Comparison of ENCODE assay signal across 8 cellular contexts in the genomic region with DNA sequence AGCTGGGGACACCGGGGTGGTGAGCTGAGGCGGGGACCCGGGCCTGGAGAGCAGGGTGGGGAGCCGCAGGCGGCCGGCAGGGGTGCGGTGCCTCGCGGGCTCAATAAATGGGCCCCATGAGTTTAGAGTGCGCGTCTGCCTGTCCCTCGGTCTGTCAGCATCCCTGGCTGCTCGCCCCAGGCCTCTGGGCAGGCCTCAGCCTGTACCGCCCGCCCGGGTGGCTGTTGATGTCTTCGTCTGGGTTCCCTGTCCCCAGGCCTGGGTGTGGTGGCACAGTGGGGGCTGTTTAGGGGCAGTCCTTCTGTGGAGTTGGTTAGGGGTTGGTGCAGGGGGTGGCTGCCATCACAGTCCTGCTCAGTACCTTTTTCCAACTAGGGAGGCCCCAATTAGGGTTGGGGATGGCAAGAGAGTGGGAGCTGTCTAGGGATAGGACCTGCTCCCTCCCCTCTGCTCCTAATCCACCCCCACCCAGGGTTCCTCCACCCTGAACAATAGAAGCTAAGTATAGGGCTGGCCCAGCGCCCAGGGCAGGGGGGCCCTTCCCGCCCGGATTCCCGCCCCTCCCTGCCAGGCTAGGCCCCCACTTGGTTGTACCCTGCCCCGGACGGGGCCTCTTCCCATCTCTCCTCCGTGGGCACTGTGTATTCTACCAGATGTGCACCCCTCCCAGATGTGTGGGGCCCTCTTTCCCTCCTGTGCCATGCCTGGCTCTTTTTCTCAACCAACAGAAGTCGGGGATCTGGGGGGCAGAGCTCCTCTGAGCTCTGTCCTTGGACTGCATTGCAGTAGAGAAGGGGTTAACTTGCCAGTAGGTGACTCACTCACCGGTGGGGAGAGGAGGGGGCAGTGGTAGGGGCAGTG. TPM values are rescaled to one million over a fixed set of nuclear protein-coding genes. Genes with fewer than 3 reads are reported as not detected.
DNase-seq lines count a peak whose midpoint lies in the region; ATAC-seq and TF ChIP-seq lines count a peak whose summit lies in the region.

No MANE protein-coding gene starts in this region.

- peaks cover 10 to 17% of the 10 kb centered on the region in 2 donors for H3K36me3 Mint-ChIP-seq in CD14-positive monocyte
- H3K36me3 Mint-ChIP-seq in endodermal cell (ENCODE audit: low read depth) = peaks cover 5% of the 10 kb centered on the region
- H3K36me3 Mint-ChIP-seq in type B pancreatic cell = no peaks in the 10 kb centered on the region

- peaks cover 42% of the 10 kb centered on the region for H3K4me1 Mint-ChIP-seq in CD14-positive monocyte
- peaks cover 38% of the 10 kb centered on the region for H3K4me1 Mint-ChIP-seq in endodermal cell
- H3K4me1 Mint-ChIP-seq in type B pancreatic cell (ENCODE audit: unreplicated experiment) = peaks cover 31% of the 10 kb centered on the region

- peak overlapping the region; percentile 67 for H3K4me3 ChIP-seq in endodermal cell (ENCODE audit: low read length)
- peak overlapping the region; percentile 70 for H3K4me3 ChIP-seq in mesodermal cell (ENCODE audit: extremely low read depth, insufficient read depth, low read length, poor library complexity, severe bottlenecking)

- H3K4me3 Mint-ChIP-seq in CD14-positive monocyte (peak overlapping the region; percentile 64 to 78), endodermal cell (no peak overlapping the region), type B pancreatic cell (peak overlapping the region; percentile 87)

- no peak overlapping the region for H3K9ac ChIP-seq in endodermal cell (ENCODE audit: extremely low read depth, low read length, poor library complexity, severe bottlenecking)

- H3K27ac ChIP-seq in endodermal cell (ENCODE audit: low read depth, low read length) (peak overlapping the region; percentile 77), mesodermal cell (ENCODE audit: low read depth, low read length, severe bottlenecking) (peak overlapping the region; percentile 84)

- peak overlapping the region in 3 of 7 donors; percentile 25 to 90 (median 73) for H3K27ac Mint-ChIP-seq in CD14-positive monocyte
- H3K27ac Mint-ChIP-seq in endodermal cell = peak overlapping the region; percentile 64
- no peak overlapping the region for H3K27ac Mint-ChIP-seq in type B pancreatic cell

- 12 to 19% methylated on average over 12 to 26 of the region's 26 CpGs for WGBS in endodermal cell (ENCODE audit: insufficient coverage in 1 of 2, insufficient read length in 1 of 2), 2 experiments
- WGBS in mesodermal cell (ENCODE audit: insufficient coverage in 2 of 2), 2 experiments = 5 to 9% methylated on average over 19 to 26 of the region's 26 CpGs

- no peaks in the 10 kb centered on the region for H3K9me3 Mint-ChIP-seq in CD14-positive monocyte
- no peaks in the 10 kb centered on the region for H3K9me3 Mint-ChIP-seq in endodermal cell
- no peaks in the 10 kb centered on the region for H3K9me3 Mint-ChIP-seq in type B pancreatic cell

- H3K4me1 ChIP-seq in endodermal cell (ENCODE audit: control insufficient read depth, insufficient read depth, low read length) = peaks cover 15% of the 10 kb centered on the region
- peaks cover 56% of the 10 kb centered on the region for H3K4me1 ChIP-seq in mesodermal cell (ENCODE audit: control insufficient read depth, insufficient read depth, low read length, poor library complexity, severe bottlenecking)

- H3K27me3 Mint-ChIP-seq in CD14-positive monocyte (ENCODE audit: low read depth in 3 of 3) (peaks cover 0 to 4% (median 2%) of the 10 kb centered on the region in 3 donors), endodermal cell (ENCODE audit: insufficient read depth) (no peaks in the 10 kb centered on the region), type B pancreatic cell (no peaks in the 10 kb centered on the region)

- H3K36me3 ChIP-seq in endodermal cell (ENCODE audit: control insufficient read depth, insufficient read depth, low read length) (no peaks in the 10 kb centered on the region), mesodermal cell (ENCODE audit: control insufficient read depth, insufficient read depth, low read length) (peaks cover 18% of the 10 kb centered on the region)

- no peak for DNase-seq in CD14-positive monocyte (ENCODE audit: low spot score)
- peak; percentile 67 for DNase-seq in HT1080 (ENCODE audit: low read depth)
- peak; percentile 83 for DNase-seq in endodermal cell
- DNase-seq in type B pancreatic cell (ENCODE audit: extremely low spot score, unreplicated experiment) = no peak

- ATAC-seq in SK-N-SH treated with all-trans-retinoic acid at 6 μM for 48 hours (peak; percentile 10), GM18511 (IDR thresholded peaks at IDR 0.05; ENCODE audit: unreplicated experiment) (no peak), GM19328 (IDR thresholded peaks at IDR 0.05; ENCODE audit: unreplicated experiment) (no peak)

- H3K27me3 ChIP-seq in endodermal cell (ENCODE audit: control insufficient read depth, insufficient read depth, low read length, poor library complexity, severe bottlenecking) = no peaks in the 10 kb centered on the region

- TF ChIP-seq CTCF in CD14-positive monocyte (IDR thresholded peaks at IDR 0.05) (no peak), endodermal cell (conservative IDR thresholded peaks at IDR 0.05) (no peak), type B pancreatic cell (conservative IDR thresholded peaks at IDR 0.05) (no peak)

- intact Hi-C loops in CD14-positive monocyte (cut with micrococcal nuclease) = loop anchor here (2.0 to 10.0 kb wide), 6 partner anchors 13 to 149 kb away; a partner anchor contains a TSS

- H3K9me3 ChIP-seq in endodermal cell (ENCODE audit: control insufficient read depth, low read length) = no peaks in the 10 kb centered on the region
- H3K9me3 ChIP-seq in mesodermal cell (ENCODE audit: control insufficient read depth, low read length) = no peaks in the 10 kb centered on the region

RNA-seq across cellular contexts. Expression of a gene that starts 12.4 kb away (rescaled TPM):
- polyA plus RNA-seq in CD14-positive monocyte = under 1 TPM; 0.62 to 0.87 TPM
- total RNA-seq in HT1080 (2014; rRNA removed; shearing (Covaris generic)) = 12.0 and 22.6 TPM in 2 replicates
- polyA plus RNA-seq in HT1080 (2015; cell fraction: cytosol; rRNA removed) = 19.0 and 21.5 TPM in 2 replicates
- polyA plus RNA-seq in HT1080 (2015; cell fraction: nucleus; rRNA removed) = 51.0 and 53.3 TPM in 2 replicates
- 10 to 100 TPM; 48.6 to 57.6 TPM for total RNA-seq in endodermal cell
- 55.5 TPM for polyA plus RNA-seq in endodermal cell (2013, experiment 1 of 2)
- polyA plus RNA-seq in endodermal cell (2013, experiment 2 of 2) = 51.2 TPM
- polyA plus RNA-seq in mesodermal cell (2013, experiment 1 of 2) = 42.9 TPM
- 37.1 TPM for polyA plus RNA-seq in mesodermal cell (2013, experiment 2 of 2)
- 44.8 and 70.3 TPM in 2 replicates for total RNA-seq in type B pancreatic cell (ENCODE audit: low replicate concordance)

RNA-seq across cellular contexts. Expression of a gene that starts 20.5 kb away (rescaled TPM):
- polyA plus RNA-seq in CD14-positive monocyte = under 1 TPM; 0.35 to 0.38 TPM
- total RNA-seq in HT1080 (2014; rRNA removed; shearing (Covaris generic)) = 1.2 and 2.8 TPM in 2 replicates
- polyA plus RNA-seq in HT1080 (2015; cell fraction: cytosol; rRNA removed) = 0.81 and 1.0 TPM in 2 replicates
- 0.61 and 1.1 TPM in 2 replicates for polyA plus RNA-seq in HT1080 (2015; cell fraction: nucleus; rRNA removed)
- total RNA-seq in endodermal cell (1 to 10 TPM; 1.4 to 2.7 TPM), type B pancreatic cell (ENCODE audit: low replicate concordance) (2.2 and 2.4 TPM in 2 replicates)
- polyA plus RNA-seq in endodermal cell (2013, experiment 1 of 2) = 1.9 TPM
- polyA plus RNA-seq in endodermal cell (2013, experiment 2 of 2) = 2.4 TPM
- 0.77 TPM for polyA plus RNA-seq in mesodermal cell (2013, experiment 1 of 2)
- 0.76 TPM for polyA plus RNA-seq in mesodermal cell (2013, experiment 2 of 2)

RNA-seq across cellular contexts. Expression of a gene that starts 21.0 kb away (rescaled TPM):
- polyA plus RNA-seq in CD14-positive monocyte = 10 to 100 TPM; 15.3 to 15.5 TPM
- 98.5 and 110 TPM in 2 replicates for total RNA-seq in HT1080 (2014; rRNA removed; shearing (Covaris generic))
- polyA plus RNA-seq in HT1080 (2015; cell fraction: cytosol; rRNA removed) = 36.9 and 43.7 TPM in 2 replicates
- polyA plus RNA-seq in HT1080 (2015; cell fraction: nucleus; rRNA removed) = 21.3 and 23.6 TPM in 2 replicates
- total RNA-seq in endodermal cell (10 to 100 TPM; 63.0 to 70.2 TPM), type B pancreatic cell (ENCODE audit: low replicate concordance) (50.3 and 97.4 TPM in 2 replicates)
- 105 TPM for polyA plus RNA-seq in endodermal cell (2013, experiment 1 of 2)
- polyA plus RNA-seq in endodermal cell (2013, experiment 2 of 2) = 98.0 TPM
- polyA plus RNA-seq in mesodermal cell (2013, experiment 1 of 2) = 77.7 TPM
- polyA plus RNA-seq in mesodermal cell (2013, experiment 2 of 2) = 67.7 TPM

RNA-seq across cellular contexts. Expression of a gene that starts 26.5 kb away (rescaled TPM):
- polyA plus RNA-seq in CD14-positive monocyte = 1 to 10 TPM; 2.3 to 3.4 TPM
- 73.0 and 102 TPM in 2 replicates for total RNA-seq in HT1080 (2014; rRNA removed; shearing (Covaris generic))
- 70.3 and 81.1 TPM in 2 replicates for polyA plus RNA-seq in HT1080 (2015; cell fraction: cytosol; rRNA removed)
- polyA plus RNA-seq in HT1080 (2015; cell fraction: nucleus; rRNA removed) = 126 and 550 TPM in 2 replicates
- total RNA-seq in endodermal cell = 100 to 1,000 TPM; 106 to 138 TPM
- 70.5 TPM for polyA plus RNA-seq in endodermal cell (2013, experiment 1 of 2)
- polyA plus RNA-seq in endodermal cell (2013, experiment 2 of 2) = 59.5 TPM
- polyA plus RNA-seq in mesodermal cell (2013, experiment 1 of 2) = 89.7 TPM
- polyA plus RNA-seq in mesodermal cell (2013, experiment 2 of 2) = 85.3 TPM
- total RNA-seq in type B pancreatic cell (ENCODE audit: low replicate concordance) = 54.9 and 78.9 TPM in 2 replicates

RNA-seq across cellular contexts. Expression of a gene that starts 31.7 kb away (rescaled TPM):
- polyA plus RNA-seq in CD14-positive monocyte = not detected
- 0.37 and 1.1 TPM in 2 replicates for total RNA-seq in HT1080 (2014; rRNA removed; shearing (Covaris generic))
- polyA plus RNA-seq in HT1080 (2015; cell fraction: cytosol; rRNA removed) = 2.0 and 3.3 TPM in 2 replicates
- 7.7 and 10.2 TPM in 2 replicates for polyA plus RNA-seq in HT1080 (2015; cell fraction: nucleus; rRNA removed)
- total RNA-seq in endodermal cell (under 1 TPM; 0.38 to 0.42 TPM), type B pancreatic cell (ENCODE audit: low replicate concordance) (0.88 and 3.6 TPM in 2 replicates)
- polyA plus RNA-seq in endodermal cell (2013, experiment 1 of 2) = 4.4 TPM
- polyA plus RNA-seq in endodermal cell (2013, experiment 2 of 2) = 2.2 TPM
- 0.33 TPM for polyA plus RNA-seq in mesodermal cell (2013, experiment 1 of 2)
- 0.25 TPM for polyA plus RNA-seq in mesodermal cell (2013, experiment 2 of 2)

Comparison
In these comparisons a context has a peak if more than half of its experiments do, and no peak if none do; other contexts are left out.
1. DNase-seq: peak in HT1080 (single experiment) and endodermal cell (single experiment); none in CD14-positive monocyte (single experiment) and type B pancreatic cell (single experiment).